Comparison of ENCODE assay signal across 1 cellular context in the genomic region with DNA sequence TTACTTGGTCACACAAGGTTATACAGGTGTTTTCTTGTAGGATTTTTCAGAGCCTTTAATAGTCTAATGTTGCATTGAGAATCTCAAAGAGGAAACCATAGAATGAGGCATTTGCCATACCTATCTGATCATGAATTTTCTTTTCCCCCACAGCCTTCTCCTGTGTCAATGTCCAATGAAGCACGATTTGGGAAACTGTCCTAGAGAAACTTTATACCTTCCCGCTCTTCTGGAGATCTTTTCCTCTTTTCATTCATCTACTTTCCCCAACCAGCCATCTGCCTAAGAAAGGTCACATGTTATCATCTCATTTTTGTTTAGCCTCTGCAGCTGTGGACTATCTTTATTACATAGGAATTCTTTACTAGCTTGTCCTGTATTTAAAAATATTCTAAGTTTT.
TF ChIP-seq lines count a peak whose summit lies in the region.

No MANE protein-coding gene starts in this region.

TF ChIP-seq in GM12878, 131 proteins besides CTCF, POLR2A, EP300 and RAD21:
- TF ChIP-seq MEF2A (IDR thresholded peaks at IDR 0.05; ENCODE audit: insufficient read depth, low read depth, low read length), result no peak
- TF ChIP-seq KAT2A (conservative IDR thresholded peaks at IDR 0.05; ENCODE audit: control insufficient read depth, low read depth, low read length), result no peak
- TF ChIP-seq STAT1 (conservative IDR thresholded peaks at IDR 0.05), result no peak
- no peak for TF ChIP-seq TAF1 (IDR thresholded peaks at IDR 0.05; ENCODE audit: borderline replicate concordance, low read depth, low read length)
- TF ChIP-seq BRCA1 (IDR thresholded peaks at IDR 0.05; ENCODE audit: low read depth, low read length), result no peak
- TF ChIP-seq SRF (IDR thresholded peaks at IDR 0.05; ENCODE audit: low read depth in 2 of 2, low read length in 2 of 2), result no peak
- no peak for TF ChIP-seq CBX3 (IDR thresholded peaks at IDR 0.05; ENCODE audit: borderline replicate concordance, low read depth)
- no peak for TF ChIP-seq ZNF384 (IDR thresholded peaks at IDR 0.05; ENCODE audit: borderline replicate concordance, low read depth, low read length)
- TF ChIP-seq ZZZ3 (IDR thresholded peaks at IDR 0.05; ENCODE audit: control insufficient read depth, insufficient read length, low read depth), result no peak
- no peak for TF ChIP-seq FOXK2 (IDR thresholded peaks at IDR 0.05)
- TF ChIP-seq SMAD5 (IDR thresholded peaks at IDR 0.05; ENCODE audit: low read depth), result no peak
- TF ChIP-seq ZNF24 (IDR thresholded peaks at IDR 0.05), result no peak
- no peak for TF ChIP-seq ZBTB4 (CRISPR knock-in tag; IDR thresholded peaks at IDR 0.05)
- TF ChIP-seq ZNF622 (IDR thresholded peaks at IDR 0.05), result no peak
- no peak for TF ChIP-seq ZBTB11 (CRISPR knock-in tag; IDR thresholded peaks at IDR 0.05)
- TF ChIP-seq, protein P1, sequence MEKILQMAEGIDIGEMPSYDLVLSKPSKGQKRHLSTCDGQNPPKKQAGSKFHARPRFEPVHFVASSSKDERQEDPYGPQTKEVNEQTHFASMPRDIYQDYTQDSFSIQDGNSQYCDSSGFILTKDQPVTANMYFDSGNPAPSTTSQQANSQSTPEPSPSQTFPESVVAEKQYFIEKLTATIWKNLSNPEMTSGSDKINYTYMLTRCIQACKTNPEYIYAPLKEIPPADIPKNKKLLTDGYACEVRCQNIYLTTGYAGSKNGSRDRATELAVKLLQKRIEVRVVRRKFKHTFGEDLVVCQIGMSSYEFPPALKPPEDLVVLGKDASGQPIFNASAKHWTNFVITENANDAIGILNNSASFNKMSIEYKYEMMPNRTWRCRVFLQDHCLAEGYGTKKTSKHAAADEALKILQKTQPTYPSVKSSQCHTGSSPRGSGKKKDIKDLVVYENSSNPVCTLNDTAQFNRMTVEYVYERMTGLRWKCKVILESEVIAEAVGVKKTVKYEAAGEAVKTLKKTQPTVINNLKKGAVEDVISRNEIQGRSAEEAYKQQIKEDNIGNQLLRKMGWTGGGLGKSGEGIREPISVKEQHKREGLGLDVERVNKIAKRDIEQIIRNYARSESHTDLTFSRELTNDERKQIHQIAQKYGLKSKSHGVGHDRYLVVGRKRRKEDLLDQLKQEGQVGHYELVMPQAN (conservative IDR thresholded peaks at IDR 0.05), result no peak
